ENCODE assay signal across 14 cellular contexts in the genomic region with DNA sequence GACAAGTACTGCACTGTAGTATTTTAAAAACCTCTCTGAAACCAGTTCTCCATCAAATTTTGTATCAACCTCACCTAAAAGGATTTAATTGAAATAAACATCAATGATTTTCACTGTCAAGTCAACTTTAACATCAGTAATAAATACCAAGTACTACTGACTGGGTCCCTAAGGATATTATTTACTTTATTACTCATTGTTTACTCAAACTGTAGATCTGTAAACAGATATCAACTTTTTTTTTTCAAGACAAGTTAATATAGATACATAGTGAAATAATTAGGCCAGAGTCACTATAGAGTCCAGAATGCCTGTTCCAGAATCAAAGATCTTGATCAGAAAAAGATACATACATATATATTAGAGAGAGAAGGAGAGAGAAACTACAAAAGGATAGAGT. TPM values are rescaled to one million over a fixed set of nuclear protein-coding genes. Genes with fewer than 3 reads are reported as not detected.
DNase-seq lines count a peak whose midpoint lies in the region; ATAC-seq, FAIRE-seq and TF ChIP-seq lines count a peak whose summit lies in the region.
"Had no signal": no experiment of that assay in that cellular context is flagged by ENCODE, and none has a peak within 500 bp of the region (broad histone marks: within the 10 kb centered on the region; RNA-seq: fewer than 3 reads in every experiment).

No MANE protein-coding gene starts in this region.

- H3K4me2 ChIP-seq in HepG2 (ENCODE audit: low read depth, low read length) (peak overlapping the region; percentile 92; the same call in 1 of the 2 replicates), mesenchymal stem cell (ENCODE audit: low read length, poor library complexity, severe bottlenecking) (no peak overlapping the region)

- H3K18ac ChIP-seq in mesenchymal stem cell (ENCODE audit: low read depth in 1 of 2, low read length in 2 of 2): no peak overlapping the region

- no peak overlapping the region for H3K4ac ChIP-seq in mesenchymal stem cell (ENCODE audit: low read depth in 1 of 2, low read length in 2 of 2)

- ATAC-seq in HepG2 (no peak), right lobe of liver (no peak), HG03520 (IDR thresholded peaks at IDR 0.05; ENCODE audit: unreplicated experiment) (no peak)
- ATAC-seq in activated CD8-positive, alpha-beta T cell treated with anti-CD3 and anti-CD28 coated beads, Interleukin-2, amount 10 ng/mL, durations not matched to agents 7 days and 5 days: no peak

- no peak overlapping the region for H3K27ac Mint-ChIP-seq in activated CD8-positive, alpha-beta T cell treated with anti-CD3 and anti-CD28 coated beads, Interleukin-2, amount 10 ng/mL, durations not matched to agents 7 days and 5 days
- peak overlapping the region; percentile 97 for H3K27ac Mint-ChIP-seq in type B pancreatic cell

- H2BK15ac ChIP-seq in mesenchymal stem cell (ENCODE audit: low read depth, poor library complexity, severe bottlenecking): no peak overlapping the region

- H3K79me2 ChIP-seq in HepG2 (ENCODE audit: insufficient read depth, low read length): no peaks in the 10 kb centered on the region

- H3K36me3 Mint-ChIP-seq in activated CD8-positive, alpha-beta T cell treated with anti-CD3 and anti-CD28 coated beads, Interleukin-2, amount 10 ng/mL, durations not matched to agents 7 days and 5 days (ENCODE audit: low read depth): no peaks in the 10 kb centered on the region
- H3K36me3 Mint-ChIP-seq in type B pancreatic cell: no peaks in the 10 kb centered on the region

- H3K4me1 ChIP-seq in HepG2 (ENCODE audit: insufficient read depth, low read length): peaks cover 18% of the 10 kb centered on the region
- peaks cover 0 to 5% (median 2%) of the 10 kb centered on the region in 4 donors for H3K4me1 ChIP-seq in right lobe of liver
- no peaks in the 10 kb centered on the region for H3K4me1 ChIP-seq in mesenchymal stem cell (ENCODE audit: control insufficient read depth, insufficient read depth, low read depth, low read length)

- no peak for TF ChIP-seq EP300 in HepG2 (IDR thresholded peaks at IDR 0.05; ENCODE audit: low read depth in 2 of 2, low read length in 2 of 2)
- TF ChIP-seq EP300 in HepG2 (CRISPR knock-in tag; IDR thresholded peaks at IDR 0.05; ENCODE audit: borderline replicate concordance): no peak

- H2BK12ac ChIP-seq in mesenchymal stem cell (ENCODE audit: low read length in 2 of 2): no peak overlapping the region

- in situ Hi-C loops in HepG2 (cut with HindIII; ENCODE audit: extremely low pct_ligation_motif_present, low pct_unique_long_range_greater_than_20kb): no loop called here

- peak; percentile 6 for DNase-seq in HepG2 (ENCODE audit: low spot score)
- DNase-seq in right lobe of liver: no peak
- DNase-seq in activated CD8-positive, alpha-beta T cell treated with anti-CD3 and anti-CD28 coated beads, Interleukin-2, amount 10 ng/mL, durations not matched to agents 7 days and 5 days: no peak
- no peak for DNase-seq in mesenchymal stem cell
- DNase-seq in type B pancreatic cell (ENCODE audit: extremely low spot score, unreplicated experiment): no peak
- DNase-seq in mucosa of gallbladder (ENCODE audit: low spot score): no peak
- DNase-seq in NCI-H1694 (lab: John Stamatoyannopoulos, UW): no peak
- DNase-seq: cortex of kidney, NCI-H1436 had no signal

- H2AFZ ChIP-seq in HepG2 (ENCODE audit: low read length) (no peak overlapping the region), mesenchymal stem cell (ENCODE audit: low read depth, low read length) (no peak overlapping the region)

- H3K36me3 ChIP-seq in HepG2 (replicated peaks in 1 of 2; ENCODE audit: control insufficient read depth in 1 of 2, insufficient read depth in 2 of 2, low read length in 2 of 2) (no peaks in the 10 kb centered on the region), right lobe of liver (no peaks in the 10 kb centered on the region), mesenchymal stem cell (ENCODE audit: control insufficient read depth in 1 of 2, insufficient read depth in 2 of 2, low read depth in 1 of 2, low read length in 2 of 2) (no peaks in the 10 kb centered on the region)

- H3K9ac ChIP-seq in HepG2 (ENCODE audit: insufficient read depth, low read depth, low read length) (no peak overlapping the region), mesenchymal stem cell (ENCODE audit: low read length) (peak overlapping the region; percentile 27)

- TF ChIP-seq CTCF in HepG2 (CRISPR knock-in tag; IDR thresholded peaks at IDR 0.05): no peak
- no peak for TF ChIP-seq CTCF in right lobe of liver (IDR thresholded peaks at IDR 0.05)
- no peak for TF ChIP-seq CTCF in type B pancreatic cell (conservative IDR thresholded peaks at IDR 0.05)

- peaks cover 15% of the 10 kb centered on the region for H3K79me1 ChIP-seq in mesenchymal stem cell (replicated peaks; ENCODE audit: low read length, poor library complexity, severe bottlenecking)

- H3K9me3 Mint-ChIP-seq in activated CD8-positive, alpha-beta T cell treated with anti-CD3 and anti-CD28 coated beads, Interleukin-2, amount 10 ng/mL, durations not matched to agents 7 days and 5 days (ENCODE audit: insufficient read depth): peaks cover 5% of the 10 kb centered on the region
- no peaks in the 10 kb centered on the region for H3K9me3 Mint-ChIP-seq in type B pancreatic cell

- no peak overlapping the region for H3K14ac ChIP-seq in mesenchymal stem cell (ENCODE audit: low read length in 2 of 2)

- no peak for TF ChIP-seq RAD21 in HepG2 (CRISPR knock-in tag; IDR thresholded peaks at IDR 0.05)

- CTCF ChIA-PET in HepG2 (lab: Yijun Ruan, JAX; ENCODE audit: low intra/inter-chr PET ratio, low total read pairs): no interaction called here
- CTCF ChIA-PET in activated CD8-positive, alpha-beta T cell treated with anti-CD3 and anti-CD28 coated beads, Interleukin-2, amount 10 ng/mL, durations not matched to agents 7 days and 5 days (lab: Charles Lee): interaction anchor here (2.8 to 4.0 kb wide), 3 partner anchors 8 to 127 kb away, joined by 22 to 67 read pairs (median 45); no protein-coding TSS in a partner anchor

- peaks cover 25% of the 10 kb centered on the region for H3K4me1 Mint-ChIP-seq in activated CD8-positive, alpha-beta T cell treated with anti-CD3 and anti-CD28 coated beads, Interleukin-2, amount 10 ng/mL, durations not matched to agents 7 days and 5 days (ENCODE audit: low read depth)
- peaks cover 12% of the 10 kb centered on the region for H3K4me1 Mint-ChIP-seq in type B pancreatic cell (ENCODE audit: unreplicated experiment)

- H3K9me3 ChIP-seq in HepG2 (ENCODE audit: low read length) (no peaks in the 10 kb centered on the region), right lobe of liver (no peaks in the 10 kb centered on the region), mesenchymal stem cell (ENCODE audit: control insufficient read depth, low read length) (no peaks in the 10 kb centered on the region)

- intact Hi-C loops in HepG2 (cut with micrococcal nuclease; ENCODE audit: unreplicated experiment): no loop called here
- intact Hi-C loops in right lobe of liver (cut with DNase I): no loop called here

- no peak overlapping the region for H4K8ac ChIP-seq in mesenchymal stem cell (ENCODE audit: low read length)

- peak overlapping the region; percentile 90 for H3K4me3 Mint-ChIP-seq in activated CD8-positive, alpha-beta T cell treated with anti-CD3 and anti-CD28 coated beads, Interleukin-2, amount 10 ng/mL, durations not matched to agents 7 days and 5 days
- H3K4me3 Mint-ChIP-seq in type B pancreatic cell: peak overlapping the region; percentile 93

- no peak overlapping the region for H2BK5ac ChIP-seq in mesenchymal stem cell (ENCODE audit: low read depth, low read length, poor library complexity, severe bottlenecking)

- H4K20me1 ChIP-seq in HepG2 (ENCODE audit: insufficient read depth, low read length): no peaks in the 10 kb centered on the region
- H4K20me1 ChIP-seq: BLaER1 treated with 17β-estradiol and CSF1 and Interleukin-3, amounts not matched to agents 10 nM and 100 nM had no signal

- H2AK5ac ChIP-seq in mesenchymal stem cell (ENCODE audit: low read length, severe bottlenecking): no peak overlapping the region

- H3K27me3 Mint-ChIP-seq in activated CD8-positive, alpha-beta T cell treated with anti-CD3 and anti-CD28 coated beads, Interleukin-2, amount 10 ng/mL, durations not matched to agents 7 days and 5 days (ENCODE audit: low read depth): no peaks in the 10 kb centered on the region
- no peaks in the 10 kb centered on the region for H3K27me3 Mint-ChIP-seq in type B pancreatic cell

- TF ChIP-seq POLR2A in HepG2 (IDR thresholded peaks at IDR 0.05; ENCODE audit: insufficient read depth in 1 of 2, low read depth in 2 of 2, low read length in 2 of 2): no peak
- no peak for TF ChIP-seq POLR2A in right lobe of liver (IDR thresholded peaks at IDR 0.05)

- BruUV-seq in HepG2 (replicated peaks; lab: Mats Ljungman, UMichigan): no TSS peak

- H4K91ac ChIP-seq in mesenchymal stem cell (ENCODE audit: low read length): no peak overlapping the region

- no peak overlapping the region for H3K23ac ChIP-seq in mesenchymal stem cell (ENCODE audit: low read length in 2 of 2)

- H3K27me3 ChIP-seq in HepG2 (ENCODE audit: control insufficient read depth in 1 of 2, insufficient read depth in 2 of 2, low read length in 2 of 2) (no peaks in the 10 kb centered on the region; a peak in 1 of 5 replicates), right lobe of liver (no peaks in the 10 kb centered on the region), mesenchymal stem cell (ENCODE audit: control insufficient read depth in 1 of 2, insufficient read depth in 1 of 2, low read length in 2 of 2) (no peaks in the 10 kb centered on the region)
- H3K27me3 ChIP-seq: BLaER1 treated with 17β-estradiol and CSF1 and Interleukin-3, amounts not matched to agents 10 nM and 100 nM had no signal

- H3K4me3 ChIP-seq in HepG2 (replicated peaks in 1 of 3; ENCODE audit: insufficient read depth in 1 of 3, low read depth in 2 of 3, low read length in 3 of 3) (no peak overlapping the region), right lobe of liver (no peak overlapping the region), mesenchymal stem cell (ENCODE audit: insufficient read depth in 1 of 2, low read depth in 1 of 2, low read length in 2 of 2) (peak overlapping the region in 1 of 2 experiments; percentile 51)

- no peak overlapping the region for H2BK120ac ChIP-seq in mesenchymal stem cell (ENCODE audit: low read depth, low read length)

- POLR2A ChIA-PET in HepG2 (lab: Yijun Ruan, JAX): no interaction called here
- POLR2A ChIA-PET in activated CD8-positive, alpha-beta T cell treated with anti-CD3 and anti-CD28 coated beads, Interleukin-2, amount 10 ng/mL, durations not matched to agents 7 days and 5 days (lab: Charles Lee): interaction anchor here (1.8 kb wide), 1 partner anchor 80 kb away, joined by 7 read pairs; no protein-coding TSS in a partner anchor

- no peak for FAIRE-seq in HepG2 (lab: Jason Lieb, UNC)
- FAIRE-seq: frontal cortex, H1 had no signal

- H3K27ac ChIP-seq in HepG2 (ENCODE audit: extremely low read length, insufficient read depth, low read length) (no peak overlapping the region), right lobe of liver (no peak overlapping the region), mesenchymal stem cell (ENCODE audit: low read length, poor library complexity, severe bottlenecking) (no peak overlapping the region)

RNA-seq across cellular contexts. Expression of a gene that starts 1.6 kb away (rescaled TPM):
- total RNA-seq in HepG2 (2016; rRNA removed; fragmentation: Illumina TruSeq; extraction: Trizol) (22.4 and 34.8 TPM in 2 replicates), right lobe of liver (10 to 100 TPM; 11.2 to 21.0 (median 15.1) TPM), type B pancreatic cell (ENCODE audit: low replicate concordance) (43.2 and 86.4 TPM in 2 replicates), mucosa of gallbladder (45.1 TPM)
- 16.5 and 19.0 TPM in 2 replicates for total RNA-seq in HepG2 (2016; cell fraction: cytosol; rRNA removed; fragmentation: Illumina TruSeq; extraction: Trizol; ENCODE audit: low read depth)
- 22.0 and 33.1 TPM in 2 replicates for total RNA-seq in HepG2 (2016; cell fraction: insoluble cytoplasmic fraction; rRNA removed; fragmentation: Illumina TruSeq; extraction: Trizol)
- 47.5 and 47.9 TPM in 2 replicates for total RNA-seq in HepG2 (2016; cell fraction: membrane; rRNA removed; fragmentation: Illumina TruSeq; extraction: Trizol)
- 10.6 and 10.7 TPM in 2 replicates for total RNA-seq in HepG2 (2016; cell fraction: nucleus; rRNA removed; fragmentation: Illumina TruSeq; extraction: Trizol)
- 6.8 and 9.3 TPM in 2 replicates for polyA plus RNA-seq in HepG2 (2011; rRNA removed)
- polyA plus RNA-seq in HepG2 (2011; cell fraction: cytosol; rRNA removed): 4.2 and 7.1 TPM in 2 replicates
- 1.7 and 2.8 TPM in 2 replicates for polyA plus RNA-seq in HepG2 (2011; cell fraction: nucleus; rRNA removed)
- 10.1 and 16.8 TPM in 2 replicates for polyA plus RNA-seq in HepG2 (2012)
- 38.7 and 47.4 TPM in 2 replicates for polyA plus RNA-seq in HepG2 (2016; cell fraction: cytosol; fragmentation: Illumina TruSeq; extraction: Trizol; ENCODE audit: low read depth)
- 24.7 and 25.7 TPM in 2 replicates for polyA plus RNA-seq in HepG2 (2016; cell fraction: insoluble cytoplasmic fraction; fragmentation: Illumina TruSeq; extraction: Trizol; ENCODE audit: low read depth)
- 33.5 and 35.6 TPM in 2 replicates for polyA plus RNA-seq in HepG2 (2016; cell fraction: membrane; fragmentation: Illumina TruSeq; extraction: Trizol; ENCODE audit: low read depth)
- polyA plus RNA-seq in HepG2 (2016; cell fraction: nucleus; fragmentation: Illumina TruSeq; extraction: Trizol; ENCODE audit: insufficient read depth, low read depth): 10.8 and 13.8 TPM in 2 replicates
- polyA minus RNA-seq in HepG2 (2011; rRNA and poly(A)+ RNA removed; ENCODE audit: low replicate concordance): 2.3 and 3.6 TPM in 2 replicates
- polyA minus RNA-seq in HepG2 (2011; cell fraction: cytosol; rRNA and poly(A)+ RNA removed): 5.2 and 5.4 TPM in 2 replicates
- polyA minus RNA-seq in HepG2 (2011; cell fraction: nucleus; rRNA and poly(A)+ RNA removed): 10.7 and 12.4 TPM in 2 replicates
- total RNA-seq in activated CD8-positive, alpha-beta T cell treated with anti-CD3 and anti-CD28 coated beads, Interleukin-2, amount 10 ng/mL, durations not matched to agents 7 days and 5 days: 10 to 100 TPM; 10.7 to 11.6 TPM
- polyA plus RNA-seq in mesenchymal stem cell (2013, experiment 1 of 2): 22.6 TPM
- polyA plus RNA-seq in mesenchymal stem cell (2013, experiment 2 of 2): 23.1 TPM

RNA-seq across cellular contexts. Expression of a gene that starts 29.1 kb away (rescaled TPM):
- total RNA-seq in HepG2 (2016; rRNA removed; fragmentation: Illumina TruSeq; extraction: Trizol): 0.81 and 1.4 TPM in 2 replicates
- 0.09 and 0.10 TPM in 2 replicates for total RNA-seq in HepG2 (2016; cell fraction: cytosol; rRNA removed; fragmentation: Illumina TruSeq; extraction: Trizol; ENCODE audit: low read depth)
- total RNA-seq in HepG2 (2016; cell fraction: insoluble cytoplasmic fraction; rRNA removed; fragmentation: Illumina TruSeq; extraction: Trizol): 0.65 and 1.3 TPM in 2 replicates
- 0.34 TPM in 2 replicates for total RNA-seq in HepG2 (2016; cell fraction: membrane; rRNA removed; fragmentation: Illumina TruSeq; extraction: Trizol)
- total RNA-seq in HepG2 (2016; cell fraction: nucleus; rRNA removed; fragmentation: Illumina TruSeq; extraction: Trizol): 1.4 and 1.7 TPM in 2 replicates
- polyA plus RNA-seq in HepG2 (2011; rRNA removed): 0.82 and 1.2 TPM in 2 replicates
- 0.48 and 0.72 TPM in 2 replicates for polyA plus RNA-seq in HepG2 (2011; cell fraction: cytosol; rRNA removed)
- polyA plus RNA-seq in HepG2 (2011; cell fraction: nucleus; rRNA removed): 0.32 and 0.35 TPM in 2 replicates
- 0.11 and 0.16 TPM in 2 replicates for polyA plus RNA-seq in HepG2 (2012)
- 0.08 and 0.14 TPM in 2 replicates for polyA plus RNA-seq in HepG2 (2016; cell fraction: cytosol; fragmentation: Illumina TruSeq; extraction: Trizol; ENCODE audit: low read depth)
- 0.72 and 0.82 TPM in 2 replicates for polyA plus RNA-seq in HepG2 (2016; cell fraction: insoluble cytoplasmic fraction; fragmentation: Illumina TruSeq; extraction: Trizol; ENCODE audit: low read depth)
- 0.19 and 0.28 TPM in 2 replicates for polyA plus RNA-seq in HepG2 (2016; cell fraction: membrane; fragmentation: Illumina TruSeq; extraction: Trizol; ENCODE audit: low read depth)
- polyA plus RNA-seq in HepG2 (2016; cell fraction: nucleus; fragmentation: Illumina TruSeq; extraction: Trizol; ENCODE audit: insufficient read depth, low read depth): 1.2 and 3.0 TPM in 2 replicates
- polyA minus RNA-seq in HepG2 (2011; rRNA and poly(A)+ RNA removed; ENCODE audit: low replicate concordance): 0.04 TPM in 1 of 2 replicates, not detected in the other
- 0.69 TPM in 1 of 2 replicates, not detected in the other for polyA minus RNA-seq in HepG2 (2011; cell fraction: cytosol; rRNA and poly(A)+ RNA removed)
- 0.26 TPM in 1 of 2 replicates, not detected in the other for polyA minus RNA-seq in HepG2 (2011; cell fraction: nucleus; rRNA and poly(A)+ RNA removed)
- total RNA-seq in right lobe of liver: 10 to 100 TPM in 5 of 6 experiments, 1 to 10 TPM in 1; 9.3 to 60.8 (median 28.3) TPM
- total RNA-seq in activated CD8-positive, alpha-beta T cell treated with anti-CD3 and anti-CD28 coated beads, Interleukin-2, amount 10 ng/mL, durations not matched to agents 7 days and 5 days: not detected
- polyA plus RNA-seq in mesenchymal stem cell (2013, experiment 1 of 2): 0.35 TPM
- polyA plus RNA-seq in mesenchymal stem cell (2013, experiment 2 of 2): 0.32 TPM
- total RNA-seq in type B pancreatic cell (ENCODE audit: low replicate concordance): not detected in 2 replicates
- total RNA-seq in mucosa of gallbladder: 19.7 TPM
- total RNA-seq: T-helper 1 cell treated with Interleukin-12 subunit alpha and Interleukin-12 subunit beta and Interleukin-4 antibody, amounts not matched to agents 30 ng/mL and 1 ng/mL, for 36 hours had no signal
- polyA plus RNA-seq: H1 had no signal
